Comparison of ENCODE assay signal across 8 cellular contexts in genomic region chr7:77439572-77439971, GRCh38. TPM values are rescaled to one million over a fixed set of nuclear protein-coding genes. Genes with fewer than 3 reads are reported as not detected.
DNase-seq lines count a peak whose midpoint lies in the region; ATAC-seq and TF ChIP-seq lines count a peak whose summit lies in the region.
"Had no signal": no experiment of that assay in that cellular context is flagged by ENCODE, and none has a peak within 500 bp of the region (broad histone marks: within the 10 kb centered on the region; RNA-seq: fewer than 3 reads in every experiment).

No MANE protein-coding gene starts in this region.

- H3K27ac ChIP-seq in cardiac muscle cell (no peak overlapping the region), spleen (peak overlapping the region in 1 of 8 donors; percentile 6), coronary artery (no peak overlapping the region)

- H3K9me3 ChIP-seq in cardiac muscle cell (ENCODE audit: low read depth) (no peaks in the 10 kb centered on the region), spleen (no peaks in the 10 kb centered on the region)

- H3K4me1 ChIP-seq in cardiac muscle cell (ENCODE audit: low read depth) (peaks cover 7% of the 10 kb centered on the region), spleen (peaks cover 0 to 34% (median 5%) of the 10 kb centered on the region in 6 donors)

- ATAC-seq in GM18873 (IDR thresholded peaks at IDR 0.05; ENCODE audit: low FRiP score, unreplicated experiment) = no peak

- no peak for TF ChIP-seq POLR2A in spleen (IDR thresholded peaks at IDR 0.05)

- in situ Hi-C loops in SK-MEL-5 (cut with HindIII; ENCODE audit: low pct_unique_long_range_greater_than_20kb, low sequenced_read_pairs) = no loop called here

- no peaks in the 10 kb centered on the region for H3K36me3 ChIP-seq in cardiac muscle cell
- H3K36me3 ChIP-seq in spleen = no peaks in the 10 kb centered on the region

- H3K36me3 Mint-ChIP-seq in activated T-helper 1 cell treated with anti-CD3 and anti-CD28 coated beads, Interleukin-12 subunit alpha, Interleukin-12 subunit beta, Interleukin-2, Interleukin-4 antibody, amounts not matched to agents 30 ng/mL and 10 ng/mL and 1 ng/mL, durations not matched to agents 14 hours and 24 hours and 36 hours (ENCODE audit: low read depth) = no peaks in the 10 kb centered on the region

- DNase-seq in HT1080 (ENCODE audit: low read depth) (peak; percentile 50), SK-MEL-5 (ENCODE audit: low read depth, low spot score) (peak; percentile 92), cardiac muscle cell (ENCODE audit: low read depth in 1 of 2, low spot score in 1 of 2) (peak; percentile 17 to 34), spleen (no peak), coronary artery (ENCODE audit: low spot score) (no peak)
- DNase-seq in activated T-helper 1 cell treated with anti-CD3 and anti-CD28 coated beads, Interleukin-12 subunit alpha, Interleukin-12 subunit beta, Interleukin-2, Interleukin-4 antibody, amounts not matched to agents 30 ng/mL and 10 ng/mL and 1 ng/mL, durations not matched to agents 14 hours and 24 hours and 36 hours (ENCODE audit: low spot score) = no peak
- DNase-seq: activated gamma-delta T cell treated with Interleukin-2 at 50 U/mL for 16 hours had no signal

- H3K27me3 ChIP-seq in cardiac muscle cell = no peaks in the 10 kb centered on the region
- no peaks in the 10 kb centered on the region for H3K27me3 ChIP-seq in spleen (replicated peaks in 1 of 7)

- H3K9me3 Mint-ChIP-seq in activated T-helper 1 cell treated with anti-CD3 and anti-CD28 coated beads, Interleukin-12 subunit alpha, Interleukin-12 subunit beta, Interleukin-2, Interleukin-4 antibody, amounts not matched to agents 30 ng/mL and 10 ng/mL and 1 ng/mL, durations not matched to agents 14 hours and 24 hours and 36 hours = no peaks in the 10 kb centered on the region

- H3K4me1 Mint-ChIP-seq in activated T-helper 1 cell treated with anti-CD3 and anti-CD28 coated beads, Interleukin-12 subunit alpha, Interleukin-12 subunit beta, Interleukin-2, Interleukin-4 antibody, amounts not matched to agents 30 ng/mL and 10 ng/mL and 1 ng/mL, durations not matched to agents 14 hours and 24 hours and 36 hours (ENCODE audit: low read depth) = no peaks in the 10 kb centered on the region

- 48 to 69% (median 54%) methylated on average over 5 of the region's 5 CpGs for WGBS in spleen, 5 donors

- TF ChIP-seq CTCF in cardiac muscle cell (IDR thresholded peaks at IDR 0.05; ENCODE audit: low read depth, low read length) (peak; percentile 26), spleen (IDR thresholded peaks at IDR 0.05 in 8 of 11, conservative IDR thresholded peaks at IDR 0.05 in 3 of 11) (peak in 7 of 11 experiments; percentile 34 to 56 (median 42)), coronary artery (IDR thresholded peaks at IDR 0.05) (no peak)

- no peak overlapping the region for H3K4me3 Mint-ChIP-seq in activated T-helper 1 cell treated with anti-CD3 and anti-CD28 coated beads, Interleukin-12 subunit alpha, Interleukin-12 subunit beta, Interleukin-2, Interleukin-4 antibody, amounts not matched to agents 30 ng/mL and 10 ng/mL and 1 ng/mL, durations not matched to agents 14 hours and 24 hours and 36 hours

- intact Hi-C loops in spleen (cut with DNase I; ENCODE audit: low total_unique reads) = no loop called here
- intact Hi-C loops in activated T-helper 1 cell treated with anti-CD3 and anti-CD28 coated beads, Interleukin-12 subunit alpha, Interleukin-12 subunit beta, Interleukin-2, Interleukin-4 antibody, amounts not matched to agents 30 ng/mL and 10 ng/mL and 1 ng/mL, durations not matched to agents 14 hours and 24 hours and 36 hours (cut with micrococcal nuclease) = no loop called here

- H3K27me3 Mint-ChIP-seq in activated T-helper 1 cell treated with anti-CD3 and anti-CD28 coated beads, Interleukin-12 subunit alpha, Interleukin-12 subunit beta, Interleukin-2, Interleukin-4 antibody, amounts not matched to agents 30 ng/mL and 10 ng/mL and 1 ng/mL, durations not matched to agents 14 hours and 24 hours and 36 hours (ENCODE audit: insufficient read depth) = peaks cover 5% of the 10 kb centered on the region

- no peak overlapping the region for H3K27ac Mint-ChIP-seq in activated T-helper 1 cell treated with anti-CD3 and anti-CD28 coated beads, Interleukin-12 subunit alpha, Interleukin-12 subunit beta, Interleukin-2, Interleukin-4 antibody, amounts not matched to agents 30 ng/mL and 10 ng/mL and 1 ng/mL, durations not matched to agents 14 hours and 24 hours and 36 hours

- H3K4me3 ChIP-seq in cardiac muscle cell = no peak overlapping the region
- H3K4me3 ChIP-seq in spleen = no peak overlapping the region
- H3K4me3 ChIP-seq in coronary artery = no peak overlapping the region

RNA-seq across cellular contexts. Expression of gene GSAP, which starts 23.4 kb away (rescaled TPM):
- total RNA-seq in HT1080 (2014; rRNA removed; shearing (Covaris generic)) = 1.2 and 1.5 TPM in 2 replicates
- polyA plus RNA-seq in HT1080 (2015; cell fraction: cytosol; rRNA removed) = 1.8 TPM in 2 replicates
- 1.5 and 3.1 TPM in 2 replicates for polyA plus RNA-seq in HT1080 (2015; cell fraction: nucleus; rRNA removed)
- total RNA-seq in SK-MEL-5 (2014; rRNA removed; shearing (Covaris generic)) = 10.6 and 11.1 TPM in 2 replicates
- polyA plus RNA-seq in SK-MEL-5 (2015; cell fraction: cytosol; rRNA removed) = 4.1 and 6.7 TPM in 2 replicates
- 25.4 and 39.5 TPM in 2 replicates for polyA plus RNA-seq in SK-MEL-5 (2015; cell fraction: nucleus; rRNA removed)
- total RNA-seq in cardiac muscle cell = 0.67 and 3.0 TPM in 2 replicates
- 1.7 and 7.4 TPM in 2 replicates for polyA plus RNA-seq in cardiac muscle cell
- total RNA-seq in spleen = 10 to 100 TPM; 54.5 to 96.5 (median 86.2) TPM
- 10 to 100 TPM; 35.9 to 63.6 (median 49.6) TPM for polyA plus RNA-seq in spleen
- 1.3 and 1.6 TPM in 2 replicates for total RNA-seq in activated T-helper 1 cell treated with anti-CD3 and anti-CD28 coated beads, Interleukin-12 subunit alpha, Interleukin-12 subunit beta, Interleukin-2, Interleukin-4 antibody, amounts not matched to agents 30 ng/mL and 10 ng/mL and 1 ng/mL, durations not matched to agents 14 hours and 24 hours and 36 hours

Comparison
In these comparisons a context has a peak if more than half of its experiments do, and no peak if none do; other contexts are left out.
1. DNase-seq: peak in HT1080 (single experiment), SK-MEL-5 (single experiment) and cardiac muscle cell (2 of 2); none in spleen (single experiment), activated T-helper 1 cell treated with anti-CD3 and anti-CD28 coated beads, Interleukin-12 subunit alpha, Interleukin-12 subunit beta, Interleukin-2, Interleukin-4 antibody, amounts not matched to agents 30 ng/mL and 10 ng/mL and 1 ng/mL, durations not matched to agents 14 hours and 24 hours and 36 hours (single experiment) and coronary artery (single experiment).